ENCODE assay signal across 20 cellular contexts in genomic region chr10:62068464-62068863, GRCh38.
DNase-seq lines count a peak whose midpoint lies in the region; ATAC-seq and TF ChIP-seq lines count a peak whose summit lies in the region.
"Had no signal": no experiment of that assay in that cellular context is flagged by ENCODE, and none has a peak within 500 bp of the region (broad histone marks: within the 10 kb centered on the region; RNA-seq: fewer than 3 reads in every experiment).

No MANE protein-coding gene starts in this region.

- intact Hi-C loops in tibial artery (cut with DNase I; ENCODE audit: low total_unique reads), result no loop called here

- no peak for TF ChIP-seq RAD21 in SK-N-SH (IDR thresholded peaks at IDR 0.05; ENCODE audit: low read length)

- H3K36me3 ChIP-seq in OCI-LY3 (replicated peaks; ENCODE audit: low read depth, low read length) (peaks cover 43% of the 10 kb centered on the region), tibial artery (peaks cover 27 to 84% (median 65%) of the 10 kb centered on the region in 3 donors), SK-N-SH (replicated peaks in 1 of 2; ENCODE audit: control insufficient read depth in 1 of 2, insufficient read depth in 2 of 2, low read length in 1 of 2) (peaks cover 73 to 88% of the 10 kb centered on the region in 2 experiments)

- no peak overlapping the region for H2AFZ ChIP-seq in OCI-LY3 (ENCODE audit: low read depth, low read length)
- no peak overlapping the region for H2AFZ ChIP-seq in SK-N-SH (ENCODE audit: low read depth)

- no peak overlapping the region for H3K9ac ChIP-seq in OCI-LY3 (ENCODE audit: low read length)
- H3K9ac ChIP-seq in SK-N-SH, result no peak overlapping the region

- 93% methylated on average over 7 of the region's 7 CpGs for WGBS in SK-N-SH (ENCODE audit: low lambda C conversion rate)

- no peak for TF ChIP-seq EP300 in SK-N-SH (IDR thresholded peaks at IDR 0.05; ENCODE audit: borderline replicate concordance in 1 of 2, low read depth in 1 of 2, low read length in 1 of 2)

- H3K4me3 Mint-ChIP-seq in activated T-cell treated with anti-CD3 and anti-CD28 coated beads, Interleukin-2, amount 50 U/mL, for 24 hours, result no peak overlapping the region
- no peak overlapping the region for H3K4me3 Mint-ChIP-seq in activated T-cell treated with anti-CD3 and anti-CD28 coated beads, Interleukin-2, amount 50 U/mL, for 4 hours
- H3K4me3 Mint-ChIP-seq in mesothelial cell of epicardium, result no peak overlapping the region
- H3K4me3 Mint-ChIP-seq: activated naive CD8-positive, alpha-beta T cell treated with anti-CD3 and anti-CD28 coated beads, Interleukin-2, amount 10 ng/mL, durations not matched to agents 7 days and 5 days; brain; T-helper 17 cell had no signal

- POLR2A ChIA-PET in SK-N-SH (lab: Yijun Ruan, JAX), result no interaction called here

- H3K4me2 ChIP-seq in OCI-LY3 (ENCODE audit: low read length) (peak overlapping the region; percentile 19; the same call in 1 of the 2 replicates), SK-N-SH (no peak overlapping the region)

- peaks cover 22% of the 10 kb centered on the region for H3F3A ChIP-seq in SK-N-SH (replicated peaks; ENCODE audit: insufficient read depth)

- no peaks in the 10 kb centered on the region for H3K9me2 ChIP-seq in SK-N-SH

- H3K27ac ChIP-seq in OCI-LY3 (ENCODE audit: low read length) (no peak overlapping the region), tibial artery (peak overlapping the region; percentile 65 to 81), SK-N-SH (ENCODE audit: low read depth in 2 of 2, low read length in 1 of 2) (no peak overlapping the region)
- H3K27ac ChIP-seq: HL-60 had no signal

- no peaks in the 10 kb centered on the region for H4K20me1 ChIP-seq in OCI-LY3 (ENCODE audit: insufficient read depth, low read length)
- H4K20me1 ChIP-seq in SK-N-SH (ENCODE audit: insufficient read depth), result no peaks in the 10 kb centered on the region

- H3K27me3 ChIP-seq in OCI-LY3 (ENCODE audit: low read depth, low read length) (no peaks in the 10 kb centered on the region), tibial artery (no peaks in the 10 kb centered on the region), SK-N-SH (ENCODE audit: insufficient read depth) (no peaks in the 10 kb centered on the region)

- CTCF ChIA-PET in SK-N-SH (lab: Yijun Ruan, JAX), result interaction anchor here (1.7 to 1.9 kb wide), 2 partner anchors 12 to 177 kb away, joined by 4 to 5 read pairs; no protein-coding TSS in a partner anchor

- H3K4me1 Mint-ChIP-seq in activated T-cell treated with anti-CD3 and anti-CD28 coated beads, Interleukin-2, amount 50 U/mL, for 24 hours (ENCODE audit: low read depth), result peaks cover 79% of the 10 kb centered on the region
- H3K4me1 Mint-ChIP-seq in activated T-cell treated with anti-CD3 and anti-CD28 coated beads, Interleukin-2, amount 50 U/mL, for 4 hours (ENCODE audit: low read depth), result peaks cover 65% of the 10 kb centered on the region
- H3K4me1 Mint-ChIP-seq in mesothelial cell of epicardium, result peaks cover 27% of the 10 kb centered on the region

- TF ChIP-seq CTCF in OCI-LY3 (IDR thresholded peaks at IDR 0.05; ENCODE audit: low read depth, low read length), result no peak
- TF ChIP-seq CTCF in mesothelial cell of epicardium (IDR thresholded peaks at IDR 0.05; ENCODE audit: unreplicated experiment), result no peak
- TF ChIP-seq CTCF in tibial artery (IDR thresholded peaks at IDR 0.05), result no peak
- no peak for TF ChIP-seq CTCF in SK-N-SH (IDR thresholded peaks at IDR 0.05)

- H3K27ac Mint-ChIP-seq in activated T-cell treated with anti-CD3 and anti-CD28 coated beads, Interleukin-2, amount 50 U/mL, for 24 hours, result peak overlapping the region; percentile 57
- H3K27ac Mint-ChIP-seq in mesothelial cell of epicardium, result peak overlapping the region; percentile 60
- H3K27ac Mint-ChIP-seq: T-helper 17 cell had no signal

- ATAC-seq in activated T-cell treated with anti-CD3 and anti-CD28 coated beads, Interleukin-2, amount 50 U/mL, for 4 hours, result no peak
- ATAC-seq in GM18870 (IDR thresholded peaks at IDR 0.05; ENCODE audit: unreplicated experiment) (no peak), HG02852 (IDR thresholded peaks at IDR 0.05; ENCODE audit: unreplicated experiment) (no peak)
- ATAC-seq: T-helper 17 cell had no signal

- no peaks in the 10 kb centered on the region for H3K27me3 Mint-ChIP-seq in activated T-cell treated with anti-CD3 and anti-CD28 coated beads, Interleukin-2, amount 50 U/mL, for 24 hours
- no peaks in the 10 kb centered on the region for H3K27me3 Mint-ChIP-seq in activated T-cell treated with anti-CD3 and anti-CD28 coated beads, Interleukin-2, amount 50 U/mL, for 4 hours (ENCODE audit: low read depth)
- H3K27me3 Mint-ChIP-seq in mesothelial cell of epicardium (ENCODE audit: low read depth), result no peaks in the 10 kb centered on the region
- H3K27me3 Mint-ChIP-seq: activated naive CD8-positive, alpha-beta T cell treated with anti-CD3 and anti-CD28 coated beads, Interleukin-2, amount 10 ng/mL, durations not matched to agents 7 days and 5 days; brain; T-helper 17 cell had no signal

- no peaks in the 10 kb centered on the region for H3K9me3 Mint-ChIP-seq in activated T-cell treated with anti-CD3 and anti-CD28 coated beads, Interleukin-2, amount 50 U/mL, for 24 hours
- H3K9me3 Mint-ChIP-seq in activated T-cell treated with anti-CD3 and anti-CD28 coated beads, Interleukin-2, amount 50 U/mL, for 4 hours, result no peaks in the 10 kb centered on the region
- H3K9me3 Mint-ChIP-seq in mesothelial cell of epicardium, result no peaks in the 10 kb centered on the region
- H3K9me3 Mint-ChIP-seq: brain had no signal

- H3K4me3 ChIP-seq in OCI-LY3 (ENCODE audit: low read length), result no peak overlapping the region
- H3K4me3 ChIP-seq in tibial artery, result no peak overlapping the region
- H3K4me3 ChIP-seq in SK-N-SH (ENCODE audit: low read depth in 2 of 2, low read length in 1 of 2), result no peak overlapping the region

- H3K36me3 Mint-ChIP-seq in activated T-cell treated with anti-CD3 and anti-CD28 coated beads, Interleukin-2, amount 50 U/mL, for 24 hours (ENCODE audit: low read depth), result peaks cover 100% of the 10 kb centered on the region
- peaks cover 80% of the 10 kb centered on the region for H3K36me3 Mint-ChIP-seq in activated T-cell treated with anti-CD3 and anti-CD28 coated beads, Interleukin-2, amount 50 U/mL, for 4 hours (ENCODE audit: insufficient read depth)
- peaks cover 44% of the 10 kb centered on the region for H3K36me3 Mint-ChIP-seq in mesothelial cell of epicardium

- no peaks in the 10 kb centered on the region for H3K9me3 ChIP-seq in OCI-LY3 (ENCODE audit: insufficient read depth, low read length)
- H3K9me3 ChIP-seq in tibial artery, result no peaks in the 10 kb centered on the region
- no peaks in the 10 kb centered on the region for H3K9me3 ChIP-seq in SK-N-SH

- H3K4me1 ChIP-seq in OCI-LY3 (ENCODE audit: low read length), result peaks cover 13% of the 10 kb centered on the region
- peaks cover 0 to 94% (median 54%) of the 10 kb centered on the region in 4 donors for H3K4me1 ChIP-seq in tibial artery
- peaks cover 10 to 38% of the 10 kb centered on the region in 2 experiments for H3K4me1 ChIP-seq in SK-N-SH (ENCODE audit: control insufficient read depth in 1 of 2, insufficient read depth in 2 of 2, low read depth in 1 of 2, low read length in 1 of 2)

- H3K79me2 ChIP-seq in OCI-LY3 (ENCODE audit: low read length), result no peaks in the 10 kb centered on the region
- H3K79me2 ChIP-seq in SK-N-SH (ENCODE audit: insufficient read depth), result peaks cover 73% of the 10 kb centered on the region

- DNase-seq in activated T-cell treated with anti-CD3 and anti-CD28 coated beads, Interleukin-2, amount 50 U/mL, for 24 hours, result no peak
- no peak for DNase-seq in activated T-cell treated with anti-CD3 and anti-CD28 coated beads, Interleukin-2, amount 50 U/mL, for 4 hours
- DNase-seq in mesothelial cell of epicardium (ENCODE audit: low spot score in 2 of 2, unreplicated experiment in 2 of 2), result no peak
- no peak for DNase-seq in tibial artery
- DNase-seq in SK-N-SH, result no peak
- DNase-seq: ACHN; activated CD4-positive, alpha-beta T cell treated with anti-CD3 and anti-CD28 coated beads, Interleukin-2, amount 50 U/mL, for 48 hours; activated naive CD8-positive, alpha-beta T cell treated with anti-CD3 and anti-CD28 coated beads, Interleukin-2, amount 10 ng/mL, durations not matched to agents 7 days and 5 days; C1 segment of cervical spinal cord; DMS 273 treated with DMSO at 0.1 percent for 48 hours; GOT3; kidney; NCI-H510A; nucleus accumbens; T-helper 17 cell had no signal

TF ChIP-seq in SK-N-SH, 30 proteins besides CTCF, POLR2A, EP300 and RAD21:
- TF ChIP-seq GABPA (IDR thresholded peaks at IDR 0.05; ENCODE audit: low read depth), result no peak
- TF ChIP-seq RFX5 (IDR thresholded peaks at IDR 0.05; ENCODE audit: low read length), result no peak
- TF ChIP-seq FOSL2 (IDR thresholded peaks at IDR 0.05; ENCODE audit: borderline replicate concordance, low read depth), result no peak
- no peak for TF ChIP-seq NFIC (IDR thresholded peaks at IDR 0.05; ENCODE audit: borderline replicate concordance)
- TF ChIP-seq USF2 (IDR thresholded peaks at IDR 0.05; ENCODE audit: borderline replicate concordance, low read depth, low read length), result no peak
- TF ChIP-seq SMC3 (IDR thresholded peaks at IDR 0.05; ENCODE audit: low read depth, low read length), result no peak
- TF ChIP-seq MXI1 (IDR thresholded peaks at IDR 0.05; ENCODE audit: low read depth, low read length), result no peak
- no peak for TF ChIP-seq TEAD4 (IDR thresholded peaks at IDR 0.05; ENCODE audit: borderline replicate concordance, insufficient read depth)

Comparison
In these comparisons a context has a peak if more than half of its experiments do, and no peak if none do; other contexts are left out.
1. H3K27ac ChIP-seq: peak in tibial artery (2 of 2); none in OCI-LY3 (single experiment) and SK-N-SH (0 of 2).